1 cellular context compared by ENCODE assay signal in the genomic region with DNA sequence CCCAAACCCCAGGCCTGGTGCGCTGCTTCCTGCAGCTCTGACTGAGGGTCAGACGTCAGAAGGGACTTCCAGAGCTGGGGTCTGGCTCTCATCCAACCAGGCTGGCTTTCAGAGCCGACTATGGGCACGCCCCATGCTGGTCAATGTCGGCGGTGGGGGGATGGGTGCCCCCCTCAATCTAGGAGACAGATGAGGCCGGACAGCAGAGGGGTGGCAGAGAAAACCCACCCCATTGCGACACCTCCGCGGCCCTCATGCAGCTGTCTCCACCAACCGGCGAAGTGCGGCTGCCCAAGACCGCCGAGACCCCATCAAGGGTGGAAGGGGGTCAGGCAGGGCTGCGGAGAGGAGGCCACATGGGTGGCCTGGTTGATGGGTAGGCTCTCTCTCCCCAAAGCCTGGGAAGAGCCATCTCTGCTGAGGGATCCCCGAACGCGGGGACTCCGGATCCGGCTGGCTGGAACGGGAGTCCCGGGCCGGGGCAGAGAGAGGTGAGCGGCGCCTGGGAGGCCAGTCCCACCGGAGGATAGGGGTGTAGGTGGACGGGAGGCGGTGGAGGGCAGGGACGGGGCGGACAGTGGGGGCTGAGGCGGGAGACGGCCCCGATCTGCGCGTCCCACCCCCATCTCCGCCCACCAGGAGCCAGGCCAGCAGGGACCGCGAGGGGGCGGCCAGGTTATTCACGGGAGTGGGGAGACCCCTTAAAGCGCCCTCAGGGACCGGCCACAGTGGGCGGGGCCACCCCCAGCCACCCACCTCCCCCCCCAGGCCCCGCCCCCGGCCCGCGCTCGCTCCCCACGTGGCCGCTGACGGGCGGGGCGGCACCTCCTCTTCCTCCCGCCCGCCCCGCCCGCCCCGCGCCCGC.
TF ChIP-seq lines count a peak whose summit lies in the region.

Gene INF2, plus strand, starts transcription at position 864 of the 865 bp plus-strand sequence. CDS start 11,748 bp downstream, outside the sequence.

TF ChIP-seq in K562, 482 proteins besides CTCF, POLR2A, EP300 and RAD21 (continued from another document):
- TF ChIP-seq GTF3C2 (IDR thresholded peaks at IDR 0.05; ENCODE audit: borderline replicate concordance, extremely low read depth, insufficient read length) (no peak), TBP (optimal IDR thresholded peaks at IDR 0.05; ENCODE audit: low read depth, low read length) (peak; percentile 4), CXXC5 (CRISPR knock-in tag; IDR thresholded peaks at IDR 0.05) (no peak), BCOR (IDR thresholded peaks at IDR 0.05) (0 out of 2 replicates have a peak, but pooled peaks have one; percentile 33), CEBPB (tag; IDR thresholded peaks at IDR 0.05) (peak; percentile 70), ZNF785 (CRISPR knock-in tag; IDR thresholded peaks at IDR 0.05) (no peak), NFIC (IDR thresholded peaks at IDR 0.05) (peak; percentile 48), MNT (conservative IDR thresholded peaks at IDR 0.05) (0 out of 4 replicates have a peak, but pooled peaks of 1 of the 2 experiments have one; percentile 26)
- TF ChIP-seq, protein P1, sequence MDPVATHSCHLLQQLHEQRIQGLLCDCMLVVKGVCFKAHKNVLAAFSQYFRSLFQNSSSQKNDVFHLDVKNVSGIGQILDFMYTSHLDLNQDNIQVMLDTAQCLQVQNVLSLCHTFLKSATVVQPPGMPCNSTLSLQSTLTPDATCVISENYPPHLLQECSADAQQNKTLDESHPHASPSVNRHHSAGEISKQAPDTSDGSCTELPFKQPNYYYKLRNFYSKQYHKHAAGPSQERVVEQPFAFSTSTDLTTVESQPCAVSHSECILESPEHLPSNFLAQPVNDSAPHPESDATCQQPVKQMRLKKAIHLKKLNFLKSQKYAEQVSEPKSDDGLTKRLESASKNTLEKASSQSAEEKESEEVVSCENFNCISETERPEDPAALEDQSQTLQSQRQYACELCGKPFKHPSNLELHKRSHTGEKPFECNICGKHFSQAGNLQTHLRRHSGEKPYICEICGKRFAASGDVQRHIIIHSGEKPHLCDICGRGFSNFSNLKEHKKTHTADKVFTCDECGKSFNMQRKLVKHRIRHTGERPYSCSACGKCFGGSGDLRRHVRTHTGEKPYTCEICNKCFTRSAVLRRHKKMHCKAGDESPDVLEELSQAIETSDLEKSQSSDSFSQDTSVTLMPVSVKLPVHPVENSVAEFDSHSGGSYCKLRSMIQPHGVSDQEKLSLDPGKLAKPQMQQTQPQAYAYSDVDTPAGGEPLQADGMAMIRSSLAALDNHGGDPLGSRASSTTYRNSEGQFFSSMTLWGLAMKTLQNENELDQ (CRISPR knock-in tag; IDR thresholded peaks at IDR 0.05; ENCODE audit: borderline replicate concordance): no peak
TF ChIP-seq in K562: peak in this region for 17.
